1 cellular context compared by ENCODE assay signal in the genomic region with DNA sequence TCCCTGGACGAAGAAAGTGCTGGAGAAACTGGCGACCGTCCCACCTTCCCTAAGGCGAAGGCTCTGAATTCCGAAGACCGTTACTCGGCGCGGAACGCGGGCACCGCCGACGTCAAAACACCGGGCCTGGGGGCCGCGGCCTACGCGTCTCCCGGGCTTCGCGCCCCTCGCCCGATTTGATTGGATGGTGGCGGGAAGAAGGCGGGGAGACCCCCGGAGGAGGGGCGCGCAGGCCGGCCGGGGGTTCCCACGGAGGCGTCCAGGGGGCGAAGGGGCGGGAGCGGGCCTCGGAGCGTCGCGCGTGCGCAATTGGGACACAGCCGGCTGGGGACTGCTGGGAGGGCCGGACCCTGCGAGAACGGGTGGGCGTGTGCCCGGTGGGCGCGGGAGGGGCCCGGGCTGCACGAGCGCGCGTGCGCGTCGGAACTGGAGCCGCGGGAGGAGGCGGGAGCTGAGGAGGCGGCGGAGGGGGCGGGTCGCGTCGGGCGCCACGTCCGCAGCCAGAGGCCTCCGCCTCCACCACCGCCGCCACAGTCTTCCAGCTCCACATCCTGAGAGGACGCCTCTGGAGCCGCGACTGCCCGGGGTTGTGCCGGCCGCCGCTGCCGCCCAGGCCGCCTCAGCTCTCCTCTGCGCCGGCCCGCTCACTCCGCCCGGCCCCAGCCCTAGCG.
TF ChIP-seq lines count a peak whose summit lies in the region.

TMEM263 (plus strand) TSS at position 531 of the 671 bp plus-strand sequence. CDS start 11,210 bp downstream, outside the sequence.

TF ChIP-seq in WTC11, 78 proteins besides CTCF, POLR2A, EP300 and RAD21 (continued from another document):
- TF ChIP-seq ARID4B (CRISPR knock-in tag; IDR thresholded peaks at IDR 0.05; ENCODE audit: borderline replicate concordance), result no peak
- TF ChIP-seq ATF6 (CRISPR knock-in tag; IDR thresholded peaks at IDR 0.05), result no peak
- no peak; the same call in 1 of the 2 replicates for TF ChIP-seq FOXK1 (CRISPR knock-in tag; IDR thresholded peaks at IDR 0.05)
- no peak for TF ChIP-seq RELA (CRISPR knock-in tag; IDR thresholded peaks at IDR 0.05; ENCODE audit: borderline replicate concordance)
- no peak for TF ChIP-seq ZNF121 (CRISPR knock-in tag; IDR thresholded peaks at IDR 0.05)
- TF ChIP-seq PREB (CRISPR knock-in tag; IDR thresholded peaks at IDR 0.05; ENCODE audit: borderline replicate concordance), result no peak
- no peak for TF ChIP-seq ZNF317 (CRISPR knock-in tag; IDR thresholded peaks at IDR 0.05; ENCODE audit: borderline replicate concordance, low read depth)
- 0 out of 2 replicates have a peak, but pooled peaks have one; percentile 10 for TF ChIP-seq ZNF281 (CRISPR knock-in tag; IDR thresholded peaks at IDR 0.05)
- TF ChIP-seq TCF7 (CRISPR knock-in tag; IDR thresholded peaks at IDR 0.05; ENCODE audit: low read depth), result no peak
- TF ChIP-seq, protein P1, sequence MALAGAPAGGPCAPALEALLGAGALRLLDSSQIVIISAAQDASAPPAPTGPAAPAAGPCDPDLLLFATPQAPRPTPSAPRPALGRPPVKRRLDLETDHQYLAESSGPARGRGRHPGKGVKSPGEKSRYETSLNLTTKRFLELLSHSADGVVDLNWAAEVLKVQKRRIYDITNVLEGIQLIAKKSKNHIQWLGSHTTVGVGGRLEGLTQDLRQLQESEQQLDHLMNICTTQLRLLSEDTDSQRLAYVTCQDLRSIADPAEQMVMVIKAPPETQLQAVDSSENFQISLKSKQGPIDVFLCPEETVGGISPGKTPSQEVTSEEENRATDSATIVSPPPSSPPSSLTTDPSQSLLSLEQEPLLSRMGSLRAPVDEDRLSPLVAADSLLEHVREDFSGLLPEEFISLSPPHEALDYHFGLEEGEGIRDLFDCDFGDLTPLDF (CRISPR knock-in tag; IDR thresholded peaks at IDR 0.05), result no peak
- TF ChIP-seq, protein P2, sequence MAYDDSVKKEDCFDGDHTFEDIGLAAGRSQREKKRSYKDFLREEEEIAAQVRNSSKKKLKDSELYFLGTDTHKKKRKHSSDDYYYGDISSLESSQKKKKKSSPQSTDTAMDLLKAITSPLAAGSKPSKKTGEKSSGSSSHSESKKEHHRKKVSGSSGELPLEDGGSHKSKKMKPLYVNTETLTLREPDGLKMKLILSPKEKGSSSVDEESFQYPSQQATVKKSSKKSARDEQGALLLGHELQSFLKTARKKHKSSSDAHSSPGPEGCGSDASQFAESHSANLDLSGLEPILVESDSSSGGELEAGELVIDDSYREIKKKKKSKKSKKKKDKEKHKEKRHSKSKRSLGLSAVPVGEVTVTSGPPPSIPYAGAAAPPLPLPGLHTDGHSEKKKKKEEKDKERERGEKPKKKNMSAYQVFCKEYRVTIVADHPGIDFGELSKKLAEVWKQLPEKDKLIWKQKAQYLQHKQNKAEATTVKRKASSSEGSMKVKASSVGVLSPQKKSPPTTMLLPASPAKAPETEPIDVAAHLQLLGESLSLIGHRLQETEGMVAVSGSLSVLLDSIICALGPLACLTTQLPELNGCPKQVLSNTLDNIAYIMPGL (CRISPR knock-in tag; IDR thresholded peaks at IDR 0.05), result peak; percentile 95; the same call in 1 of the 2 replicates
- peak; percentile 41; the same call in 1 of the 2 replicates for TF ChIP-seq GABPB1 (CRISPR knock-in tag; IDR thresholded peaks at IDR 0.05)
- TF ChIP-seq, protein P3, sequence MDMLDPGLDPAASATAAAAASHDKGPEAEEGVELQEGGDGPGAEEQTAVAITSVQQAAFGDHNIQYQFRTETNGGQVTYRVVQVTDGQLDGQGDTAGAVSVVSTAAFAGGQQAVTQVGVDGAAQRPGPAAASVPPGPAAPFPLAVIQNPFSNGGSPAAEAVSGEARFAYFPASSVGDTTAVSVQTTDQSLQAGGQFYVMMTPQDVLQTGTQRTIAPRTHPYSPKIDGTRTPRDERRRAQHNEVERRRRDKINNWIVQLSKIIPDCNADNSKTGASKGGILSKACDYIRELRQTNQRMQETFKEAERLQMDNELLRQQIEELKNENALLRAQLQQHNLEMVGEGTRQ (CRISPR knock-in tag; IDR thresholded peaks at IDR 0.05), result no peak
- 0 out of 2 replicates have a peak, but pooled peaks have one; percentile 69 for TF ChIP-seq IRF1 (CRISPR knock-in tag; IDR thresholded peaks at IDR 0.05)
- 0 out of 2 replicates have a peak, but pooled peaks have one; percentile 21 for TF ChIP-seq ZBTB21 (CRISPR knock-in tag; IDR thresholded peaks at IDR 0.05; ENCODE audit: borderline replicate concordance)
- TF ChIP-seq MAX (CRISPR knock-in tag; IDR thresholded peaks at IDR 0.05), result peak; percentile 93
- TF ChIP-seq GRHL2 (CRISPR knock-in tag; IDR thresholded peaks at IDR 0.05; ENCODE audit: insufficient replicate concordance, severe bottlenecking), result no peak
